In genomic region chr1:155919801-155920200, GRCh38 we compare ENCODE assay signal across 1 cellular context.
TF ChIP-seq lines count a peak whose summit lies in the region.

No MANE protein-coding gene starts in this region.

TF ChIP-seq in HepG2, 621 proteins besides CTCF, POLR2A, EP300 and RAD21:
- TF ChIP-seq KAT8 (CRISPR knock-in tag; IDR thresholded peaks at IDR 0.05) (no peak), ZFP91 (CRISPR knock-in tag; IDR thresholded peaks at IDR 0.05; ENCODE audit: borderline replicate concordance) (no peak), RBM22 (optimal IDR thresholded peaks at IDR 0.05; ENCODE audit: low read length) (peak; percentile 63)
